ENCODE assay signal across 12 cellular contexts in genomic region chr6:115932481-115932880, GRCh38.
A peak's percentile ranks its signal among the peaks of the same experiment; 100 is the strongest.
DNase-seq lines count a peak whose midpoint lies in the region; ATAC-seq and TF ChIP-seq lines count a peak whose summit lies in the region.
"Had no signal": no experiment of that assay in that cellular context is flagged by ENCODE, and none has a peak within 500 bp of the region (broad histone marks: within the 10 kb centered on the region; RNA-seq: fewer than 3 reads in every experiment).

No MANE protein-coding gene starts in this region.

- POLR2A ChIA-PET in activated CD4-positive, alpha-beta memory T cell treated with anti-CD3 and anti-CD28 coated beads for 36 hours (lab: Charles Lee) = no interaction called here

- H3K36me3 Mint-ChIP-seq in natural killer cell = no peaks in the 10 kb centered on the region
- H3K36me3 Mint-ChIP-seq in activated CD4-positive, alpha-beta memory T cell treated with anti-CD3 and anti-CD28 coated beads for 36 hours = no peaks in the 10 kb centered on the region

- DNase-seq in NCI-H446 treated with DMSO at 0.1 percent for 48 hours (lab: John Stamatoyannopoulos, UW) (peak; percentile 71), iPS-NIHi11 (ENCODE audit: low spot score) (peak; percentile 15), natural killer cell (no peak), ecto neural progenitor cell (ENCODE audit: low spot score) (no peak), NCI-H2196 (lab: John Stamatoyannopoulos, UW; ENCODE audit: unreplicated experiment) (no peak)
- no peak for DNase-seq in activated CD4-positive, alpha-beta memory T cell treated with anti-CD3 and anti-CD28 coated beads for 36 hours
- DNase-seq: activated CD8-positive, alpha-beta T cell treated with anti-CD3 and anti-CD28 coated beads for 36 hours; CD4-positive, alpha-beta T cell; kidney; thyroid gland had no signal

- no peak for TF ChIP-seq CTCF in natural killer cell (IDR thresholded peaks at IDR 0.05)

- CTCF ChIA-PET in activated CD4-positive, alpha-beta memory T cell treated with anti-CD3 and anti-CD28 coated beads for 36 hours (lab: Charles Lee) = no interaction called here

- peaks cover 6 to 12% of the 10 kb centered on the region in 2 donors for H3K9me3 Mint-ChIP-seq in natural killer cell
- no peaks in the 10 kb centered on the region for H3K9me3 Mint-ChIP-seq in activated CD4-positive, alpha-beta memory T cell treated with anti-CD3 and anti-CD28 coated beads for 36 hours
- H3K9me3 Mint-ChIP-seq: activated CD8-positive, alpha-beta T cell treated with anti-CD3 and anti-CD28 coated beads for 36 hours; CD4-positive, alpha-beta T cell had no signal

- H3K4me3 Mint-ChIP-seq in natural killer cell = no peak overlapping the region
- no peak overlapping the region for H3K4me3 Mint-ChIP-seq in activated CD4-positive, alpha-beta memory T cell treated with anti-CD3 and anti-CD28 coated beads for 36 hours
- H3K4me3 Mint-ChIP-seq: activated CD8-positive, alpha-beta T cell treated with anti-CD3 and anti-CD28 coated beads for 36 hours; CD4-positive, alpha-beta T cell had no signal

- intact Hi-C loops in natural killer cell (cut with micrococcal nuclease) = no loop called here
- intact Hi-C loops in activated CD4-positive, alpha-beta memory T cell treated with anti-CD3 and anti-CD28 coated beads for 36 hours (cut with micrococcal nuclease) = no loop called here

- no peaks in the 10 kb centered on the region for H3K27me3 Mint-ChIP-seq in natural killer cell (ENCODE audit: low read depth in 2 of 2)
- H3K27me3 Mint-ChIP-seq in activated CD4-positive, alpha-beta memory T cell treated with anti-CD3 and anti-CD28 coated beads for 36 hours = no peaks in the 10 kb centered on the region
- H3K27me3 Mint-ChIP-seq: CD4-positive, alpha-beta T cell had no signal

- ATAC-seq in GM18520 (IDR thresholded peaks at IDR 0.05; ENCODE audit: unreplicated experiment) = peak; percentile 58
- ATAC-seq in HG02763 (IDR thresholded peaks at IDR 0.05; ENCODE audit: unreplicated experiment) = peak; percentile 55
- ATAC-seq in natural killer cell = no peak
- ATAC-seq: activated CD8-positive, alpha-beta T cell treated with anti-CD3 and anti-CD28 coated beads for 36 hours had no signal

- no peaks in the 10 kb centered on the region for H3K4me1 Mint-ChIP-seq in natural killer cell
- H3K4me1 Mint-ChIP-seq in activated CD4-positive, alpha-beta memory T cell treated with anti-CD3 and anti-CD28 coated beads for 36 hours (ENCODE audit: low read depth) = no peaks in the 10 kb centered on the region

- H3K27ac Mint-ChIP-seq in natural killer cell = no peak overlapping the region
- no peak overlapping the region for H3K27ac Mint-ChIP-seq in activated CD4-positive, alpha-beta memory T cell treated with anti-CD3 and anti-CD28 coated beads for 36 hours
- H3K27ac Mint-ChIP-seq: activated CD8-positive, alpha-beta T cell treated with anti-CD3 and anti-CD28 coated beads for 36 hours; CD4-positive, alpha-beta T cell had no signal

Comparison
In these comparisons a context has a peak if more than half of its experiments do, and no peak if none do; other contexts are left out.
1. ATAC-seq: peak in GM18520 (single experiment) and HG02763 (single experiment); none in natural killer cell (0 of 3).
2. DNase-seq: peak in NCI-H446 treated with DMSO at 0.1 percent for 48 hours (single experiment) and iPS-NIHi11 (single experiment); none in natural killer cell (single experiment), ecto neural progenitor cell (single experiment), NCI-H2196 (single experiment) and activated CD4-positive, alpha-beta memory T cell treated with anti-CD3 and anti-CD28 coated beads for 36 hours (single experiment).